ENCODE assay signal across 1 cellular context in the genomic region with DNA sequence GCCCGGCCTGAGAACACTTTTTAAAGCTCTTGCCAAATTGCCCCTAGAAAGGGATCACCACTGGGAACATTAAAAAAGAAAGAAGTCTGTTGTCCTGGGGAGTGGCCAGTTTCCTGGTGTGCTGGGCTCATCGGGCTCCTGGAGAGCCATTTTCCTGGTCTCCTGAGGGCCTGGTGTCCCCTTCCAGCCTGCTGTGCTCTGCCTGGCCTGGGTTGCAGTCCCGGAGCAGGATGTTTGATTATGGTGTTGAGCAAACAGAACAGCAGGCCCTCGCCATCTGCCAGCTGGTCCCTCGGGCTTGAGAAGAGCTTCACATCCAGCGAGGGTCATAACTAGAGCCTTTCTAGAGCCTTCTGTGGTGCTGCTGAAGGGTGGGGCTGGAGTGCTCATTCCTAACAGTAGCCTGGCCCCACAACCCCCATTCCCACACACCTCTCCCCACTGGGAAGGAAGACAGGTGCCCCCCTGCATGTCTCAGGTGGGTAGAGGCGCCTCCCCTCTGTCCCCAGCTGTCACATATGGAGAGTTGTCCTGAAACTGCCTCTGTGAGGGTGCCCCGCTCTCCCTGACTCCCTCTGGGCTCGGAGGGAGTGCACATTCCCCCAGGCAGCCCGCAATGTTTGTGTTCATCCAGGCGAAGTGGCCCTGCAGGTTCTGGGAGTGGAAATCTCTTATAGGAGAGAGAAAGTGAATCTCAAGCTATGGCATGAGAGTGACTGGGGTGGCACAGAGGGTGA.
TF ChIP-seq lines count a peak whose summit lies in the region.

No MANE protein-coding gene starts in this region.

TF ChIP-seq in HepG2, 621 proteins besides CTCF, POLR2A, EP300 and RAD21 (continued from another document and continues in another):
- TF ChIP-seq, protein P1, sequence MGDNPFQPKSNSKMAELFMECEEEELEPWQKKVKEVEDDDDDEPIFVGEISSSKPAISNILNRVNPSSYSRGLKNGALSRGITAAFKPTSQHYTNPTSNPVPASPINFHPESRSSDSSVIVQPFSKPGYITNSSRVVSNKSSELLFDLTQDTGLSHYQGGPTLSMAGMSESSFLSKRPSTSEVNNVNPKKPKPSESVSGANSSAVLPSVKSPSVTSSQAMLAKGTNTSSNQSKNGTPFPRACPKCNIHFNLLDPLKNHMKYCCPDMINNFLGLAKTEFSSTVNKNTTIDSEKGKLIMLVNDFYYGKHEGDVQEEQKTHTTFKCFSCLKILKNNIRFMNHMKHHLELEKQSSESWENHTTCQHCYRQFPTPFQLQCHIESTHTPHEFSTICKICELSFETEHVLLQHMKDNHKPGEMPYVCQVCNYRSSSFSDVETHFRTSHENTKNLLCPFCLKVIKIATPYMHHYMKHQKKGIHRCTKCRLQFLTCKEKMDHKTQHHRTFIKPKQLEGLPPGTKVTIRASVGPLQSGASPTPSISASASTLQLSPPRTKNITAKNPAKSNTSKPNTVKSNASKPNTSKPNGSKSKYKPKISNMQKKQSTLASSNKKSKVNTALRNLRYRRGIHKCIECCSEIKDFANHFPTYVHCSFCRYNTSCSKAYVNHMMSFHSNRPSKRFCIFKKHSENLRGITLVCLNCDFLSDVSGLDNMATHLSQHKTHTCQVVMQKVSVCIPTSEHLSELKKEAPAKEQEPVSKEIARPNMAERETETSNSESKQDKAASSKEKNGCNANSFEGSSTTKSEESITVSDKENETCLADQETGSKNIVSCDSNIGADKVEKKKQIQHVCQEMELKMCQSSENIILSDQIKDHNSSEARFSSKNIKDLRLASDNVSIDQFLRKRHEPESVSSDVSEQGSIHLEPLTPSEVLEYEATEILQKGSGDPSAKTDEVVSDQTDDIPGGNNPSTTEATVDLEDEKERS (CRISPR knock-in tag; IDR thresholded peaks at IDR 0.05): no peak
- TF ChIP-seq, protein P2, sequence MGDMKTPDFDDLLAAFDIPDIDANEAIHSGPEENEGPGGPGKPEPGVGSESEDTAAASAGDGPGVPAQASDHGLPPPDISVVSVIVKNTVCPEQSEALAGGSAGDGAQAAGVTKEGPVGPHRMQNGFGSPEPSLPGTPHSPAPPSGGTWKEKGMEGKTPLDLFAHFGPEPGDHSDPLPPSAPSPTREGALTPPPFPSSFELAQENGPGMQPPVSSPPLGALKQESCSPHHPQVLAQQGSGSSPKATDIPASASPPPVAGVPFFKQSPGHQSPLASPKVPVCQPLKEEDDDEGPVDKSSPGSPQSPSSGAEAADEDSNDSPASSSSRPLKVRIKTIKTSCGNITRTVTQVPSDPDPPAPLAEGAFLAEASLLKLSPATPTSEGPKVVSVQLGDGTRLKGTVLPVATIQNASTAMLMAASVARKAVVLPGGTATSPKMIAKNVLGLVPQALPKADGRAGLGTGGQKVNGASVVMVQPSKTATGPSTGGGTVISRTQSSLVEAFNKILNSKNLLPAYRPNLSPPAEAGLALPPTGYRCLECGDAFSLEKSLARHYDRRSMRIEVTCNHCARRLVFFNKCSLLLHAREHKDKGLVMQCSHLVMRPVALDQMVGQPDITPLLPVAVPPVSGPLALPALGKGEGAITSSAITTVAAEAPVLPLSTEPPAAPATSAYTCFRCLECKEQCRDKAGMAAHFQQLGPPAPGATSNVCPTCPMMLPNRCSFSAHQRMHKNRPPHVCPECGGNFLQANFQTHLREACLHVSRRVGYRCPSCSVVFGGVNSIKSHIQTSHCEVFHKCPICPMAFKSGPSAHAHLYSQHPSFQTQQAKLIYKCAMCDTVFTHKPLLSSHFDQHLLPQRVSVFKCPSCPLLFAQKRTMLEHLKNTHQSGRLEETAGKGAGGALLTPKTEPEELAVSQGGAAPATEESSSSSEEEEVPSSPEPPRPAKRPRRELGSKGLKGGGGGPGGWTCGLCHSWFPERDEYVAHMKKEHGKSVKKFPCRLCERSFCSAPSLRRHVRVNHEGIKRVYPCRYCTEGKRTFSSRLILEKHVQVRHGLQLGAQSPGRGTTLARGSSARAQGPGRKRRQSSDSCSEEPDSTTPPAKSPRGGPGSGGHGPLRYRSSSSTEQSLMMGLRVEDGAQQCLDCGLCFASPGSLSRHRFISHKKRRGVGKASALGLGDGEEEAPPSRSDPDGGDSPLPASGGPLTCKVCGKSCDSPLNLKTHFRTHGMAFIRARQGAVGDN (CRISPR knock-in tag; IDR thresholded peaks at IDR 0.05): peak; percentile 91
- TF ChIP-seq PAF1 (CRISPR knock-in tag; IDR thresholded peaks at IDR 0.05) (no peak), NFIC (IDR thresholded peaks at IDR 0.05; ENCODE audit: low read length) (no peak), SAP130 (CRISPR knock-in tag; IDR thresholded peaks at IDR 0.05; ENCODE audit: low read depth) (peak; percentile 45), SP140L (CRISPR knock-in tag; IDR thresholded peaks at IDR 0.05; ENCODE audit: borderline replicate concordance) (no peak), SOX6 (IDR thresholded peaks at IDR 0.05) (no peak), SOX6 (CRISPR knock-in tag; IDR thresholded peaks at IDR 0.05) (0 out of 2 replicates have a peak, but pooled peaks have one; percentile 13), ZNF589 (CRISPR knock-in tag; conservative IDR thresholded peaks at IDR 0.05) (no peak), JARID2 (CRISPR knock-in tag; IDR thresholded peaks at IDR 0.05; ENCODE audit: insufficient replicate concordance) (no peak), ZNF792 (CRISPR knock-in tag; IDR thresholded peaks at IDR 0.05) (0 out of 2 replicates have a peak, but pooled peaks have one; percentile 44), RFX1 (IDR thresholded peaks at IDR 0.05) (no peak), ZFY (CRISPR knock-in tag; IDR thresholded peaks at IDR 0.05) (peak; percentile 69), FOXA3 (CRISPR knock-in tag; IDR thresholded peaks at IDR 0.05) (peak; percentile 61), ERF (CRISPR knock-in tag; IDR thresholded peaks at IDR 0.05) (no peak), ZFX (CRISPR knock-in tag; IDR thresholded peaks at IDR 0.05; ENCODE audit: low read depth) (peak; percentile 83), BRD4 (CRISPR knock-in tag; IDR thresholded peaks at IDR 0.05) (no peak), ETV5 (CRISPR knock-in tag; IDR thresholded peaks at IDR 0.05; ENCODE audit: borderline replicate concordance) (peak; percentile 59; the same call in 1 of the 2 replicates), KDM5B (CRISPR knock-in tag; IDR thresholded peaks at IDR 0.05; ENCODE audit: borderline replicate concordance) (peak; percentile 35; the same call in 1 of the 2 replicates), ZFP90 (CRISPR knock-in tag; IDR thresholded peaks at IDR 0.05; ENCODE audit: borderline replicate concordance) (no peak), ZNF333 (CRISPR knock-in tag; IDR thresholded peaks at IDR 0.05; ENCODE audit: borderline replicate concordance) (no peak), KLF9 (CRISPR knock-in tag; IDR thresholded peaks at IDR 0.05; ENCODE audit: low read depth) (no peak), ZNF24 (IDR thresholded peaks at IDR 0.05) (no peak), ZNF260 (CRISPR knock-in tag; IDR thresholded peaks at IDR 0.05; ENCODE audit: borderline replicate concordance, low read depth) (no peak), ZNF558 (CRISPR knock-in tag; IDR thresholded peaks at IDR 0.05; ENCODE audit: borderline replicate concordance) (no peak), ZKSCAN1 (IDR thresholded peaks at IDR 0.05; ENCODE audit: low read length) (no peak), ZSCAN9 (CRISPR knock-in tag; IDR thresholded peaks at IDR 0.05; ENCODE audit: borderline replicate concordance) (no peak), NCOA5 (CRISPR knock-in tag; IDR thresholded peaks at IDR 0.05) (no peak), ZNF790 (CRISPR knock-in tag; IDR thresholded peaks at IDR 0.05; ENCODE audit: borderline replicate concordance) (no peak), PITX1 (CRISPR knock-in tag; IDR thresholded peaks at IDR 0.05) (0 out of 2 replicates have a peak, but pooled peaks have one; percentile 16), ZNF772 (CRISPR knock-in tag; IDR thresholded peaks at IDR 0.05) (no peak), ZNF446 (CRISPR knock-in tag; IDR thresholded peaks at IDR 0.05) (no peak), DMAP1 (CRISPR knock-in tag; IDR thresholded peaks at IDR 0.05) (no peak)
- TF ChIP-seq, protein P3, sequence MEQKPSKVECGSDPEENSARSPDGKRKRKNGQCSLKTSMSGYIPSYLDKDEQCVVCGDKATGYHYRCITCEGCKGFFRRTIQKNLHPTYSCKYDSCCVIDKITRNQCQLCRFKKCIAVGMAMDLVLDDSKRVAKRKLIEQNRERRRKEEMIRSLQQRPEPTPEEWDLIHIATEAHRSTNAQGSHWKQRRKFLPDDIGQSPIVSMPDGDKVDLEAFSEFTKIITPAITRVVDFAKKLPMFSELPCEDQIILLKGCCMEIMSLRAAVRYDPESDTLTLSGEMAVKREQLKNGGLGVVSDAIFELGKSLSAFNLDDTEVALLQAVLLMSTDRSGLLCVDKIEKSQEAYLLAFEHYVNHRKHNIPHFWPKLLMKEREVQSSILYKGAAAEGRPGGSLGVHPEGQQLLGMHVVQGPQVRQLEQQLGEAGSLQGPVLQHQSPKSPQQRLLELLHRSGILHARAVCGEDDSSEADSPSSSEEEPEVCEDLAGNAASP (CRISPR knock-in tag; IDR thresholded peaks at IDR 0.05; ENCODE audit: borderline replicate concordance): no peak
- TF ChIP-seq, protein P4, sequence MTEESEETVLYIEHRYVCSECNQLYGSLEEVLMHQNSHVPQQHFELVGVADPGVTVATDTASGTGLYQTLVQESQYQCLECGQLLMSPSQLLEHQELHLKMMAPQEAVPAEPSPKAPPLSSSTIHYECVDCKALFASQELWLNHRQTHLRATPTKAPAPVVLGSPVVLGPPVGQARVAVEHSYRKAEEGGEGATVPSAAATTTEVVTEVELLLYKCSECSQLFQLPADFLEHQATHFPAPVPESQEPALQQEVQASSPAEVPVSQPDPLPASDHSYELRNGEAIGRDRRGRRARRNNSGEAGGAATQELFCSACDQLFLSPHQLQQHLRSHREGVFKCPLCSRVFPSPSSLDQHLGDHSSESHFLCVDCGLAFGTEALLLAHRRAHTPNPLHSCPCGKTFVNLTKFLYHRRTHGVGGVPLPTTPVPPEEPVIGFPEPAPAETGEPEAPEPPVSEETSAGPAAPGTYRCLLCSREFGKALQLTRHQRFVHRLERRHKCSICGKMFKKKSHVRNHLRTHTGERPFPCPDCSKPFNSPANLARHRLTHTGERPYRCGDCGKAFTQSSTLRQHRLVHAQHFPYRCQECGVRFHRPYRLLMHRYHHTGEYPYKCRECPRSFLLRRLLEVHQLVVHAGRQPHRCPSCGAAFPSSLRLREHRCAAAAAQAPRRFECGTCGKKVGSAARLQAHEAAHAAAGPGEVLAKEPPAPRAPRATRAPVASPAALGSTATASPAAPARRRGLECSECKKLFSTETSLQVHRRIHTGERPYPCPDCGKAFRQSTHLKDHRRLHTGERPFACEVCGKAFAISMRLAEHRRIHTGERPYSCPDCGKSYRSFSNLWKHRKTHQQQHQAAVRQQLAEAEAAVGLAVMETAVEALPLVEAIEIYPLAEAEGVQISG (CRISPR knock-in tag; IDR thresholded peaks at IDR 0.05): peak; percentile 20; the same call in 1 of the 2 replicates
- TF ChIP-seq, protein P5, sequence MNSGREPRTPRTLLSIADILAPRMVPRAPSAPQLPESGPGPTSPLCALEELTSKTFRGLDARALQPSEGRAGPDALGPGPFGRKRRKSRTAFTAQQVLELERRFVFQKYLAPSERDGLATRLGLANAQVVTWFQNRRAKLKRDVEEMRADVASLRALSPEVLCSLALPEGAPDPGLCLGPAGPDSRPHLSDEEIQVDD (CRISPR knock-in tag; IDR thresholded peaks at IDR 0.05; ENCODE audit: borderline replicate concordance): no peak
- TF ChIP-seq, protein P6, sequence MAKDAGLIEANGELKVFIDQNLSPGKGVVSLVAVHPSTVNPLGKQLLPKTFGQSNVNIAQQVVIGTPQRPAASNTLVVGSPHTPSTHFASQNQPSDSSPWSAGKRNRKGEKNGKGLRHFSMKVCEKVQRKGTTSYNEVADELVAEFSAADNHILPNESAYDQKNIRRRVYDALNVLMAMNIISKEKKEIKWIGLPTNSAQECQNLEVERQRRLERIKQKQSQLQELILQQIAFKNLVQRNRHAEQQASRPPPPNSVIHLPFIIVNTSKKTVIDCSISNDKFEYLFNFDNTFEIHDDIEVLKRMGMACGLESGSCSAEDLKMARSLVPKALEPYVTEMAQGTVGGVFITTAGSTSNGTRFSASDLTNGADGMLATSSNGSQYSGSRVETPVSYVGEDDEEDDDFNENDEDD (CRISPR knock-in tag; IDR thresholded peaks at IDR 0.05; ENCODE audit: borderline replicate concordance): peak; percentile 34; the same call in 1 of the 2 replicates
- TF ChIP-seq, protein P7, sequence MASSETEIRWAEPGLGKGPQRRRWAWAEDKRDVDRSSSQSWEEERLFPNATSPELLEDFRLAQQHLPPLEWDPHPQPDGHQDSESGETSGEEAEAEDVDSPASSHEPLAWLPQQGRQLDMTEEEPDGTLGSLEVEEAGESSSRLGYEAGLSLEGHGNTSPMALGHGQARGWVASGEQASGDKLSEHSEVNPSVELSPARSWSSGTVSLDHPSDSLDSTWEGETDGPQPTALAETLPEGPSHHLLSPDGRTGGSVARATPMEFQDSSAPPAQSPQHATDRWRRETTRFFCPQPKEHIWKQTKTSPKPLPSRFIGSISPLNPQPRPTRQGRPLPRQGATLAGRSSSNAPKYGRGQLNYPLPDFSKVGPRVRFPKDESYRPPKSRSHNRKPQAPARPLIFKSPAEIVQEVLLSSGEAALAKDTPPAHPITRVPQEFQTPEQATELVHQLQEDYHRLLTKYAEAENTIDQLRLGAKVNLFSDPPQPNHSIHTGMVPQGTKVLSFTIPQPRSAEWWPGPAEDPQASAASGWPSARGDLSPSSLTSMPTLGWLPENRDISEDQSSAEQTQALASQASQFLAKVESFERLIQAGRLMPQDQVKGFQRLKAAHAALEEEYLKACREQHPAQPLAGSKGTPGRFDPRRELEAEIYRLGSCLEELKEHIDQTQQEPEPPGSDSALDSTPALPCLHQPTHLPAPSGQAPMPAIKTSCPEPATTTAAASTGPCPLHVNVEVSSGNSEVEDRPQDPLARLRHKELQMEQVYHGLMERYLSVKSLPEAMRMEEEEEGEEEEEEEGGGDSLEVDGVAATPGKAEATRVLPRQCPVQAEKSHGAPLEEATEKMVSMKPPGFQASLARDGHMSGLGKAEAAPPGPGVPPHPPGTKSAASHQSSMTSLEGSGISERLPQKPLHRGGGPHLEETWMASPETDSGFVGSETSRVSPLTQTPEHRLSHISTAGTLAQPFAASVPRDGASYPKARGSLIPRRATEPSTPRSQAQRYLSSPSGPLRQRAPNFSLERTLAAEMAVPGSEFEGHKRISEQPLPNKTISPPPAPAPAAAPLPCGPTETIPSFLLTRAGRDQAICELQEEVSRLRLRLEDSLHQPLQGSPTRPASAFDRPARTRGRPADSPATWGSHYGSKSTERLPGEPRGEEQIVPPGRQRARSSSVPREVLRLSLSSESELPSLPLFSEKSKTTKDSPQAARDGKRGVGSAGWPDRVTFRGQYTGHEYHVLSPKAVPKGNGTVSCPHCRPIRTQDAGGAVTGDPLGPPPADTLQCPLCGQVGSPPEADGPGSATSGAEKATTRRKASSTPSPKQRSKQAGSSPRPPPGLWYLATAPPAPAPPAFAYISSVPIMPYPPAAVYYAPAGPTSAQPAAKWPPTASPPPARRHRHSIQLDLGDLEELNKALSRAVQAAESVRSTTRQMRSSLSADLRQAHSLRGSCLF (CRISPR knock-in tag; IDR thresholded peaks at IDR 0.05; ENCODE audit: borderline replicate concordance): no peak
- TF ChIP-seq, protein P8, sequence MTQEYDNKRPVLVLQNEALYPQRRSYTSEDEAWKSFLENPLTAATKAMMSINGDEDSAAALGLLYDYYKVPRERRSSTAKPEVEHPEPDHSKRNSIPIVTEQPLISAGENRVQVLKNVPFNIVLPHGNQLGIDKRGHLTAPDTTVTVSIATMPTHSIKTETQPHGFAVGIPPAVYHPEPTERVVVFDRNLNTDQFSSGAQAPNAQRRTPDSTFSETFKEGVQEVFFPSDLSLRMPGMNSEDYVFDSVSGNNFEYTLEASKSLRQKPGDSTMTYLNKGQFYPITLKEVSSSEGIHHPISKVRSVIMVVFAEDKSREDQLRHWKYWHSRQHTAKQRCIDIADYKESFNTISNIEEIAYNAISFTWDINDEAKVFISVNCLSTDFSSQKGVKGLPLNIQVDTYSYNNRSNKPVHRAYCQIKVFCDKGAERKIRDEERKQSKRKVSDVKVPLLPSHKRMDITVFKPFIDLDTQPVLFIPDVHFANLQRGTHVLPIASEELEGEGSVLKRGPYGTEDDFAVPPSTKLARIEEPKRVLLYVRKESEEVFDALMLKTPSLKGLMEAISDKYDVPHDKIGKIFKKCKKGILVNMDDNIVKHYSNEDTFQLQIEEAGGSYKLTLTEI (CRISPR knock-in tag; conservative IDR thresholded peaks at IDR 0.05): no peak
